1 cellular context compared by ENCODE assay signal in genomic region chr17:40178021-40178601, GRCh38.
A peak's percentile ranks its signal among the peaks of the same experiment; 100 is the strongest.
TF ChIP-seq lines count a peak whose summit lies in the region.

No MANE protein-coding gene starts in this region.

TF ChIP-seq in GM12878, 131 proteins besides CTCF, POLR2A, EP300 and RAD21:
- no peak for TF ChIP-seq JUND (IDR thresholded peaks at IDR 0.05; ENCODE audit: low read depth, low read length)
- TF ChIP-seq, protein P1, sequence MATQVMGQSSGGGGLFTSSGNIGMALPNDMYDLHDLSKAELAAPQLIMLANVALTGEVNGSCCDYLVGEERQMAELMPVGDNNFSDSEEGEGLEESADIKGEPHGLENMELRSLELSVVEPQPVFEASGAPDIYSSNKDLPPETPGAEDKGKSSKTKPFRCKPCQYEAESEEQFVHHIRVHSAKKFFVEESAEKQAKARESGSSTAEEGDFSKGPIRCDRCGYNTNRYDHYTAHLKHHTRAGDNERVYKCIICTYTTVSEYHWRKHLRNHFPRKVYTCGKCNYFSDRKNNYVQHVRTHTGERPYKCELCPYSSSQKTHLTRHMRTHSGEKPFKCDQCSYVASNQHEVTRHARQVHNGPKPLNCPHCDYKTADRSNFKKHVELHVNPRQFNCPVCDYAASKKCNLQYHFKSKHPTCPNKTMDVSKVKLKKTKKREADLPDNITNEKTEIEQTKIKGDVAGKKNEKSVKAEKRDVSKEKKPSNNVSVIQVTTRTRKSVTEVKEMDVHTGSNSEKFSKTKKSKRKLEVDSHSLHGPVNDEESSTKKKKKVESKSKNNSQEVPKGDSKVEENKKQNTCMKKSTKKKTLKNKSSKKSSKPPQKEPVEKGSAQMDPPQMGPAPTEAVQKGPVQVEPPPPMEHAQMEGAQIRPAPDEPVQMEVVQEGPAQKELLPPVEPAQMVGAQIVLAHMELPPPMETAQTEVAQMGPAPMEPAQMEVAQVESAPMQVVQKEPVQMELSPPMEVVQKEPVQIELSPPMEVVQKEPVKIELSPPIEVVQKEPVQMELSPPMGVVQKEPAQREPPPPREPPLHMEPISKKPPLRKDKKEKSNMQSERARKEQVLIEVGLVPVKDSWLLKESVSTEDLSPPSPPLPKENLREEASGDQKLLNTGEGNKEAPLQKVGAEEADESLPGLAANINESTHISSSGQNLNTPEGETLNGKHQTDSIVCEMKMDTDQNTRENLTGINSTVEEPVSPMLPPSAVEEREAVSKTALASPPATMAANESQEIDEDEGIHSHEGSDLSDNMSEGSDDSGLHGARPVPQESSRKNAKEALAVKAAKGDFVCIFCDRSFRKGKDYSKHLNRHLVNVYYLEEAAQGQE (IDR thresholded peaks at IDR 0.05; ENCODE audit: low read depth, low read length) = peak; percentile 34; the same call in 1 of the 2 replicates
